23 cellular contexts compared by ENCODE assay signal in the genomic region with DNA sequence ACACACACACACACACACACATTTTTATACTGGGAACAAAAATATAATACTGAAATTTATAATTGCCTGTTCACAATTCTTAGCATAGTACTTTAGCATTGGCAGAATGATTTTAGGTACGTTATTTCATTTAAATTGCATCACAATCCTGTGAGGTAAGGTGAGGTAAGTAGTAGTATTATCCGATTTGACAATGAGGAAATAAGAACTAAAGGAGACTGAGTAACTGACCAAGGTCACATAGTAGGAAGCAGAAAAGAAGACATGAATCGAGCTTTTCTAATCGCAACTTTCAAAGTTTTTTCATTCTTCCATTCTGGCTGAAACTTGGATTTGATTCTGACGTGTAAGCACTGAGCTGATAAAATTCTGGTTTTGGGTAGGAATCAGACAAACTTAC.
"Had no signal": no experiment of that assay in that cellular context is flagged by ENCODE, and none has a peak within 500 bp of the region (broad histone marks: within the 10 kb centered on the region; RNA-seq: fewer than 3 reads in every experiment).

No MANE protein-coding gene starts in this region.

- H3K27me3 ChIP-seq: MG63 had no signal

- H3K9me3 ChIP-seq: MG63 had no signal

- H3K4me3 ChIP-seq: MG63 had no signal

- DNase-seq: Karpas-422, Kasumi-1, KBM-7, KG1, MG63, MM.1S, MV-4-11, NCI-H1048, NCI-H1417 treated with DMSO at 0.1 percent for 48 hours, NCI-H1436, NCI-H1436 treated with DMSO at 0.1 percent for 48 hours, NCI-H1694, NCI-H1694 treated with DMSO at 0.1 percent for 48 hours, NCI-H187, NCI-H187 treated with DMSO at 0.1 percent for 48 hours, NCI-H2107, NCI-H2171, NCI-H2171 treated with DMSO at 0.1 percent for 48 hours, NCI-H2227 treated with DMSO at 0.1 percent for 48 hours, NCI-H226, NCI-H446, NCI-H446 treated with DMSO at 0.1 percent for 48 hours had no signal

- H3K27ac ChIP-seq: KMS-11 had no signal

- H3K36me3 ChIP-seq: MG63 had no signal
